In the genomic region with DNA sequence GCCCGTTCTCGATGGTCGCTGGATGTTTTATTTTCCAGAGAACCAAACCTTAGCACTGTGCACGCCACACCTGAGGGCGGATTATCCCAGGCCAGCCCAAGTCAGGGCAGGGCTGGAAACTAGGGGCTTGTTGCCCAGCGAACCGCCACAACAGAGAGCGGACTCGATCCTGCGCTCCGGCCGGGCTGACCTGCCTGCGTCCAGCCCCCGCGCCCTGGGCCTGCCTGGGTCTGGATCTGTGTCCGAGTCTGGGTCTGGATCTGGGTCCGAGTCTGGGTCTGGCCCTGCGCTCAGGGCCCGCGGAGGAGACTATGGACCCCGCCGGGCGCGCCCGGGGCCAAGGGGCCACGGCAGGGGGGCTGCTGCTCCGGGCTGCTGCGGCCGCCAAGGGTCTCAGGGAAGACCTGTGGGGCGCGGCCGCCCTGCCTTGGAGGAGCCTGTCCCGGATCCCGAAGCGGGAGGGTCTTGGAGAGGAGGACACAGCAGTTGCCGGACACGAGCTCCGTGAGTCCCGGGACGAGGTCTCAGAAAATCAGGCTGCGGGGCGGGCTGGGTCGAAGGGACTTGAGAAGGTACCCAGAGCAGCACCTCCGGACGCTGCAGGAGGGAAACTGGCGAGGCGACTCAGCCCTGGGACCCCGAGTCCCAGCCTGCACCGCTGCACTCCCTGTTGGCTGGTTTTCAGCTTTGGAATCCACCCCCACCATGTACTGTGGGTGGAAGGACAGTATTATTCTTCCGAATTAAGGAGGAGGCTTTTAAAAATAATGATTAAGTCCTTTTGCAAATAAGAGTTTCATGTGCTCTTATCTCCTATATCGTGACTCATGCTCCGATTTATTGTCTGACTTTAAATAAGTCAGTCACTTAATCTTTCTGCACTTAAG, we compare ENCODE assay signal across 8 cellular contexts. TPM values are rescaled to one million over a fixed set of nuclear protein-coding genes. Genes with fewer than 3 reads are reported as not detected.
DNase-seq lines count a peak whose midpoint lies in the region; ATAC-seq and TF ChIP-seq lines count a peak whose summit lies in the region.

Gene ANKDD1B, plus strand, starts transcription at position 130 of the 887 bp plus-strand sequence. Its CDS starts 182 bp downstream, at position 312.

- no peak within 1 kb of the TSS for H3K4me3 Mint-ChIP-seq in activated naive CD4-positive, alpha-beta T cell treated with anti-CD3 and anti-CD28 coated beads, Interleukin-2, amount 10 ng/mL, durations not matched to agents 7 days and 5 days

- TF ChIP-seq POLR2A in gastrocnemius medialis (IDR thresholded peaks at IDR 0.05), result no peak

- no peak within 1 kb of the TSS for H3K27ac ChIP-seq in gastrocnemius medialis

- H3K36me3 Mint-ChIP-seq in activated naive CD4-positive, alpha-beta T cell treated with anti-CD3 and anti-CD28 coated beads, Interleukin-2, amount 50 U/mL, for 72 hours, result no peaks in the 10 kb centered on the region
- peaks cover 9% of the 10 kb centered on the region for H3K36me3 Mint-ChIP-seq in activated naive CD4-positive, alpha-beta T cell treated with anti-CD3 and anti-CD28 coated beads, Interleukin-2, amount 10 ng/mL, durations not matched to agents 7 days and 5 days

- H3K4me3 ChIP-seq in astrocyte of the spinal cord (ENCODE audit: low read depth, low read length) (peak within 1 kb of the TSS; percentile 51), gastrocnemius medialis (peak within 1 kb of the TSS; percentile 47 to 64 (median 56))

- H3K9me3 ChIP-seq in gastrocnemius medialis, result no peaks in the 10 kb centered on the region

- CTCF ChIA-PET in activated naive CD4-positive, alpha-beta T cell treated with anti-CD3 and anti-CD28 coated beads, Interleukin-2, amount 10 ng/mL, durations not matched to agents 7 days and 5 days (lab: Charles Lee), result no interaction called here

- no peaks in the 10 kb centered on the region for H3K36me3 ChIP-seq in gastrocnemius medialis

- peaks cover 8% of the 10 kb centered on the region for H3K4me1 Mint-ChIP-seq in activated naive CD4-positive, alpha-beta T cell treated with anti-CD3 and anti-CD28 coated beads, Interleukin-2, amount 10 ng/mL, durations not matched to agents 7 days and 5 days

- H3K9me3 Mint-ChIP-seq in activated naive CD4-positive, alpha-beta T cell treated with anti-CD3 and anti-CD28 coated beads, Interleukin-2, amount 50 U/mL, for 72 hours, result peaks cover 0 to 4% of the 10 kb centered on the region in 2 donors
- H3K9me3 Mint-ChIP-seq in activated naive CD4-positive, alpha-beta T cell treated with anti-CD3 and anti-CD28 coated beads, Interleukin-2, amount 10 ng/mL, durations not matched to agents 7 days and 5 days, result no peaks in the 10 kb centered on the region

- peak within 1 kb of the TSS in 1 of 2 donors; percentile 22 for H3K27ac Mint-ChIP-seq in activated naive CD4-positive, alpha-beta T cell treated with anti-CD3 and anti-CD28 coated beads, Interleukin-2, amount 50 U/mL, for 72 hours
- H3K27ac Mint-ChIP-seq in activated naive CD4-positive, alpha-beta T cell treated with anti-CD3 and anti-CD28 coated beads, Interleukin-2, amount 10 ng/mL, durations not matched to agents 7 days and 5 days, result no peak within 1 kb of the TSS

- peaks cover 16% of the 10 kb centered on the region for H3K27me3 Mint-ChIP-seq in activated naive CD4-positive, alpha-beta T cell treated with anti-CD3 and anti-CD28 coated beads, Interleukin-2, amount 10 ng/mL, durations not matched to agents 7 days and 5 days

- TF ChIP-seq CTCF in astrocyte of the spinal cord (IDR thresholded peaks at IDR 0.05; ENCODE audit: low read depth, low read length) (no peak), gastrocnemius medialis (IDR thresholded peaks at IDR 0.05 in 4 of 5, conservative IDR thresholded peaks at IDR 0.05 in 1 of 5) (no peak)

- peaks cover 0 to 9% of the 10 kb centered on the region in 2 donors for H3K4me1 ChIP-seq in gastrocnemius medialis

- DNase-seq in activated naive CD4-positive, alpha-beta T cell treated with anti-CD3 and anti-CD28 coated beads, Interleukin-2, amount 50 U/mL, for 72 hours (ENCODE audit: low spot score in 2 of 2), result peak in 1 of 2 donors; percentile 10
- DNase-seq in activated naive CD4-positive, alpha-beta T cell treated with anti-CD3 and anti-CD28 coated beads, Interleukin-2, amount 10 ng/mL, durations not matched to agents 7 days and 5 days, result no peak
- DNase-seq in astrocyte of the spinal cord (ENCODE audit: low read depth, low spot score) (peak; percentile 44), iPS-NIHi7 (ENCODE audit: extremely low spot score) (peak; percentile 57), gastrocnemius medialis (no peak), KBM-7 (no peak), NCI-H524 treated with DMSO at 0.1 percent for 48 hours (lab: John Stamatoyannopoulos, UW) (no peak)

- peak; percentile 20 to 57 for ATAC-seq in activated naive CD4-positive, alpha-beta T cell treated with anti-CD3 and anti-CD28 coated beads, Interleukin-2, amount 50 U/mL, for 72 hours
- ATAC-seq in gastrocnemius medialis (peak in 1 of 2 donors; percentile 44), GM19035 (IDR thresholded peaks at IDR 0.05; ENCODE audit: unreplicated experiment) (no peak)

- in situ Hi-C loops in astrocyte of the spinal cord (cut with HindIII; ENCODE audit: low sequenced_read_pairs) (no loop called here), gastrocnemius medialis (cut with MboI; ENCODE audit: low sequenced_read_pairs in 4 of 4) (no loop called here), KBM-7 (cut with MboI; ENCODE audit: low pct_unique_long_range_greater_than_20kb, low sequenced_read_pairs) (no loop called here)

- no peaks in the 10 kb centered on the region for H3K27me3 ChIP-seq in gastrocnemius medialis

- intact Hi-C loops in gastrocnemius medialis (cut with DNase I; ENCODE audit: low total_unique reads), result no loop called here

RNA-seq across cellular contexts. Expression of gene ANKDD1B, which starts in this region (rescaled TPM):
- total RNA-seq in activated naive CD4-positive, alpha-beta T cell treated with anti-CD3 and anti-CD28 coated beads, Interleukin-2, amount 50 U/mL, for 72 hours, result under 1 TPM in 1 of 2 donors, not detected in 1; 0.19 TPM
- 1 to 10 TPM in 1 of 4 donors, not detected in 3; 1.1 TPM for total RNA-seq in gastrocnemius medialis

Comparison
In these comparisons a context has a peak if more than half of its experiments do, and no peak if none do; other contexts are left out.
1. Peak in ATAC-seq in activated naive CD4-positive, alpha-beta T cell treated with anti-CD3 and anti-CD28 coated beads, Interleukin-2, amount 50 U/mL, for 72 hours; RNA of the gene not detected or under 1 TPM.
2. DNase-seq: peak in astrocyte of the spinal cord (single experiment) and iPS-NIHi7 (single experiment); none in activated naive CD4-positive, alpha-beta T cell treated with anti-CD3 and anti-CD28 coated beads, Interleukin-2, amount 10 ng/mL, durations not matched to agents 7 days and 5 days (single experiment), gastrocnemius medialis (0 of 2), KBM-7 (single experiment) and NCI-H524 treated with DMSO at 0.1 percent for 48 hours (single experiment).